ENCODE assay signal across 8 cellular contexts in the genomic region with DNA sequence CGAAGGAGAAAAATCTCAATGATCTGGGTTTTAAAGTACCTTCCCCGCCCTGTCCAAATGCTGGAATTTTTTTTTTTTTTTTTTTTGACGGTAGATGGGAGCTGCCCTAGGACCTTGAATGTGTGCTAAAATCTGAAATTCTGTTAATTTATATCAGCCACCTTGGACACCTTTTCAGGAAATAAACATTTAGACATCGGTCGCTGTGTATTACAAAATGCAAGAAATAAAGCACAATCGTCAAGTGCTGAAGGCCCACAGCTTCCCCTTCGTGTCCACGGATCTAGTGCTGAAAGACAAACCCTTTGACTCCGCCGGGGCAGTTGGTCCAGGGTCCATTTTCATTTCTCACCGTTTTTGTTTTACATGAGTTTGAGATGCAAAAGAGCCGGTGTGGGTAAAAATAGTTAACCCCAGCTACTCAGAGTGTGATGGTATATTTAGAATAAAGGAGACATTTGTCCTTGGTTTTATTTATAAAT.
DNase-seq lines count a peak whose midpoint lies in the region; ATAC-seq and TF ChIP-seq lines count a peak whose summit lies in the region.

No MANE protein-coding gene starts in this region.

- DNase-seq in NCI-H1105 treated with DMSO at 0.1 percent for 48 hours (lab: John Stamatoyannopoulos, UW) (peak; percentile 37), NCI-H1105 (lab: John Stamatoyannopoulos, UW) (no peak), Kasumi-1 (lab: John Stamatoyannopoulos, UW) (peak; percentile 52 to 79), fibroblast of mammary gland (ENCODE audit: low read depth) (peak; percentile 49), natural killer cell (peak; percentile 28), epidermal melanocyte (ENCODE audit: insufficient read length, low spot score) (no peak)
- peak; percentile 54 for DNase-seq in activated CD4-positive, alpha-beta memory T cell treated with anti-CD3 and anti-CD28 coated beads, Interleukin-2, amount 10 ng/mL, durations not matched to agents 7 days and 5 days

- peak overlapping the region; percentile 55 for H3K4me3 ChIP-seq in fibroblast of mammary gland (ENCODE audit: control insufficient read depth, low read depth, low read length)

- peaks cover 49% of the 10 kb centered on the region for H3K4me1 Mint-ChIP-seq in activated CD4-positive, alpha-beta memory T cell treated with anti-CD3 and anti-CD28 coated beads, Interleukin-2, amount 10 ng/mL, durations not matched to agents 7 days and 5 days
- H3K4me1 Mint-ChIP-seq in natural killer cell, result peaks cover 26 to 27% of the 10 kb centered on the region in 2 donors

- peak overlapping the region; percentile 91 for H3K4me3 Mint-ChIP-seq in activated CD4-positive, alpha-beta memory T cell treated with anti-CD3 and anti-CD28 coated beads, Interleukin-2, amount 10 ng/mL, durations not matched to agents 7 days and 5 days
- H3K4me3 Mint-ChIP-seq in natural killer cell, result peak overlapping the region; percentile 91

- POLR2A ChIA-PET in activated CD4-positive, alpha-beta memory T cell treated with anti-CD3 and anti-CD28 coated beads, Interleukin-2, amount 10 ng/mL, durations not matched to agents 7 days and 5 days (lab: Charles Lee), result interaction anchor here (0.9 to 15.1 kb wide), 23 partner anchors 10 to 951 kb away, joined by 3 to 914 read pairs (median 11); a partner anchor contains a TSS

- H3K36me3 Mint-ChIP-seq in activated CD4-positive, alpha-beta memory T cell treated with anti-CD3 and anti-CD28 coated beads, Interleukin-2, amount 10 ng/mL, durations not matched to agents 7 days and 5 days (ENCODE audit: low read depth), result peaks cover 5% of the 10 kb centered on the region
- H3K36me3 Mint-ChIP-seq in natural killer cell, result no peaks in the 10 kb centered on the region

- CTCF ChIA-PET in activated CD4-positive, alpha-beta memory T cell treated with anti-CD3 and anti-CD28 coated beads, Interleukin-2, amount 10 ng/mL, durations not matched to agents 7 days and 5 days (lab: Charles Lee), result interaction anchor here (1.6 to 7.4 kb wide), 9 partner anchors 9 to 111 kb away, joined by 13 to 116 read pairs (median 46); a partner anchor contains a TSS

- peak overlapping the region; percentile 97 for H3K27ac Mint-ChIP-seq in activated CD4-positive, alpha-beta memory T cell treated with anti-CD3 and anti-CD28 coated beads, Interleukin-2, amount 10 ng/mL, durations not matched to agents 7 days and 5 days
- peak overlapping the region; percentile 95 to 96 for H3K27ac Mint-ChIP-seq in natural killer cell

- H3K27me3 Mint-ChIP-seq in activated CD4-positive, alpha-beta memory T cell treated with anti-CD3 and anti-CD28 coated beads, Interleukin-2, amount 10 ng/mL, durations not matched to agents 7 days and 5 days, result no peaks in the 10 kb centered on the region
- no peaks in the 10 kb centered on the region for H3K27me3 Mint-ChIP-seq in natural killer cell (ENCODE audit: low read depth in 2 of 2)

- intact Hi-C loops in natural killer cell (cut with micrococcal nuclease), result loop anchor here (1.0 kb wide), 4 partner anchors 21 to 108 kb away; no protein-coding TSS in a partner anchor

- TF ChIP-seq CTCF in fibroblast of mammary gland (conservative IDR thresholded peaks at IDR 0.05; ENCODE audit: control insufficient read depth, insufficient read depth, low read depth, low read length) (no peak), natural killer cell (IDR thresholded peaks at IDR 0.05) (no peak)

- no peaks in the 10 kb centered on the region for H3K9me3 Mint-ChIP-seq in activated CD4-positive, alpha-beta memory T cell treated with anti-CD3 and anti-CD28 coated beads, Interleukin-2, amount 10 ng/mL, durations not matched to agents 7 days and 5 days
- no peaks in the 10 kb centered on the region for H3K9me3 Mint-ChIP-seq in natural killer cell

- ATAC-seq in natural killer cell, result no peak
- ATAC-seq in HG02588 (IDR thresholded peaks at IDR 0.05; ENCODE audit: unreplicated experiment), result no peak

Comparison
In these comparisons a context has a peak if more than half of its experiments do, and no peak if none do; other contexts are left out.
1. DNase-seq: peak in NCI-H1105 treated with DMSO at 0.1 percent for 48 hours (single experiment), Kasumi-1 (2 of 2), activated CD4-positive, alpha-beta memory T cell treated with anti-CD3 and anti-CD28 coated beads, Interleukin-2, amount 10 ng/mL, durations not matched to agents 7 days and 5 days (single experiment), fibroblast of mammary gland (single experiment) and natural killer cell (single experiment); none in NCI-H1105 (single experiment) and epidermal melanocyte (single experiment).